Comparison of ENCODE assay signal across 3 cellular contexts in the genomic region with DNA sequence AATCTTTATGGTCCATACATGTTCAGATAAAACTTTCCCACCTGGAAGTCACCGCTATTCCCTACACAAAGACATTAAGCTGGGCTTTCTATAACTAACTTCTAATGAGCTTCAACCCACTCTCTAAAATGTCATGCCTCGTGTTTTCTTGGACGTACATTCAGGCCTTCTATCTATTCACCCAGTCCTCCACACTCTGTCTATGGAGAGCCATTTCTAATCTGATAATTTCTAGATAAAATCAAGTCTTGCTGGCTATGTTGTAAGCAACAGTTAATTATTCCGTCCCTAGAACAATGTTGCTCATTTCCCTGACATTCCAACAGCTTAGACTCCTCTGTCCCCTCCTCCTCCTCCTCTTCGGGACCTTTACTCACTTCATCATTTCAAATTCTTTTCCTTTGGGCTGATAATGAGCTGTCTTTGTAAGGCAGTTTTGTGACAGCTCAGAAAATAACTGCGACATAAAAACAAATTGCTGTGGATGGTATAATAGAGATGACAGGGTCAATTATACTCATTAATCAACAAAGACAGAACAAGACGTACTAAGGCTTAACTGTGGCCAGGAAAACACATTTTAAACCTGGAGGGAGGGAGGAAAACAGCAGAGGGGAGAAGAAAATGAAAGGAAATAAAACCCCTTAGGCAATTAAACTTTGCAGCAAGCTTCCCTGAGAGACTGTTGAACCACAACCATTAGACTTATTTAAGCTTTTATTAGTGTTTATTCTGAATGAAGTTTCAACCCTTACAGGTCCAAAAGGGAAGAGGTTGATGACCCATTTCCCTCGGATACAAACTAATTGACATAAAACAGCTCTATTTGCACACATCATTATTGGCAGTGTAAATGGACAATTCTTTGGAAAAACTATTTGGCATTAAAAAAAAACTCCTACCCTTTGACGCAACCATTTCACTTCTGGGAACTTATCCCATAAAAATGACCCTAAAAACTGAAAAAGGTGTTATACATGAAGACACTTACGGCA.
A peak's percentile ranks its signal among the peaks of the same experiment; 100 is the strongest.
TF ChIP-seq lines count a peak whose summit lies in the region.

No MANE protein-coding gene starts in this region.

TF ChIP-seq in liver, 16 proteins besides CTCF, POLR2A, EP300 and RAD21 (continues in another document):
- TF ChIP-seq SP1 (IDR thresholded peaks at IDR 0.05), result peak; percentile 53
- TF ChIP-seq NR2F2 (IDR thresholded peaks at IDR 0.05), result peak; percentile 47
- TF ChIP-seq, protein P1, sequence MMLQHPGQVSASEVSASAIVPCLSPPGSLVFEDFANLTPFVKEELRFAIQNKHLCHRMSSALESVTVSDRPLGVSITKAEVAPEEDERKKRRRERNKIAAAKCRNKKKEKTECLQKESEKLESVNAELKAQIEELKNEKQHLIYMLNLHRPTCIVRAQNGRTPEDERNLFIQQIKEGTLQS (IDR thresholded peaks at IDR 0.05), result no peak
- TF ChIP-seq TAF1 (conservative IDR thresholded peaks at IDR 0.05), result no peak
- peak; percentile 26 for TF ChIP-seq FOXA1 (IDR thresholded peaks at IDR 0.05)
- TF ChIP-seq YY1 (IDR thresholded peaks at IDR 0.05), result no peak
- TF ChIP-seq, protein P2, sequence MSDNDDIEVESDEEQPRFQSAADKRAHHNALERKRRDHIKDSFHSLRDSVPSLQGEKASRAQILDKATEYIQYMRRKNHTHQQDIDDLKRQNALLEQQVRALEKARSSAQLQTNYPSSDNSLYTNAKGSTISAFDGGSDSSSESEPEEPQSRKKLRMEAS (IDR thresholded peaks at IDR 0.05), result no peak
- TF ChIP-seq, protein P3, sequence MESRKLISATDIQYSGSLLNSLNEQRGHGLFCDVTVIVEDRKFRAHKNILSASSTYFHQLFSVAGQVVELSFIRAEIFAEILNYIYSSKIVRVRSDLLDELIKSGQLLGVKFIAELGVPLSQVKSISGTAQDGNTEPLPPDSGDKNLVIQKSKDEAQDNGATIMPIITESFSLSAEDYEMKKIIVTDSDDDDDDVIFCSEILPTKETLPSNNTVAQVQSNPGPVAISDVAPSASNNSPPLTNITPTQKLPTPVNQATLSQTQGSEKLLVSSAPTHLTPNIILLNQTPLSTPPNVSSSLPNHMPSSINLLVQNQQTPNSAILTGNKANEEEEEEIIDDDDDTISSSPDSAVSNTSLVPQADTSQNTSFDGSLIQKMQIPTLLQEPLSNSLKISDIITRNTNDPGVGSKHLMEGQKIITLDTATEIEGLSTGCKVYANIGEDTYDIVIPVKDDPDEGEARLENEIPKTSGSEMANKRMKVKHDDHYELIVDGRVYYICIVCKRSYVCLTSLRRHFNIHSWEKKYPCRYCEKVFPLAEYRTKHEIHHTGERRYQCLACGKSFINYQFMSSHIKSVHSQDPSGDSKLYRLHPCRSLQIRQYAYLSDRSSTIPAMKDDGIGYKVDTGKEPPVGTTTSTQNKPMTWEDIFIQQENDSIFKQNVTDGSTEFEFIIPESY (IDR thresholded peaks at IDR 0.05), result peak; percentile 26
- TF ChIP-seq RXRA (IDR thresholded peaks at IDR 0.05), result peak; percentile 68 to 83
- TF ChIP-seq HNF4G (IDR thresholded peaks at IDR 0.05), result no peak
- TF ChIP-seq, protein P4, sequence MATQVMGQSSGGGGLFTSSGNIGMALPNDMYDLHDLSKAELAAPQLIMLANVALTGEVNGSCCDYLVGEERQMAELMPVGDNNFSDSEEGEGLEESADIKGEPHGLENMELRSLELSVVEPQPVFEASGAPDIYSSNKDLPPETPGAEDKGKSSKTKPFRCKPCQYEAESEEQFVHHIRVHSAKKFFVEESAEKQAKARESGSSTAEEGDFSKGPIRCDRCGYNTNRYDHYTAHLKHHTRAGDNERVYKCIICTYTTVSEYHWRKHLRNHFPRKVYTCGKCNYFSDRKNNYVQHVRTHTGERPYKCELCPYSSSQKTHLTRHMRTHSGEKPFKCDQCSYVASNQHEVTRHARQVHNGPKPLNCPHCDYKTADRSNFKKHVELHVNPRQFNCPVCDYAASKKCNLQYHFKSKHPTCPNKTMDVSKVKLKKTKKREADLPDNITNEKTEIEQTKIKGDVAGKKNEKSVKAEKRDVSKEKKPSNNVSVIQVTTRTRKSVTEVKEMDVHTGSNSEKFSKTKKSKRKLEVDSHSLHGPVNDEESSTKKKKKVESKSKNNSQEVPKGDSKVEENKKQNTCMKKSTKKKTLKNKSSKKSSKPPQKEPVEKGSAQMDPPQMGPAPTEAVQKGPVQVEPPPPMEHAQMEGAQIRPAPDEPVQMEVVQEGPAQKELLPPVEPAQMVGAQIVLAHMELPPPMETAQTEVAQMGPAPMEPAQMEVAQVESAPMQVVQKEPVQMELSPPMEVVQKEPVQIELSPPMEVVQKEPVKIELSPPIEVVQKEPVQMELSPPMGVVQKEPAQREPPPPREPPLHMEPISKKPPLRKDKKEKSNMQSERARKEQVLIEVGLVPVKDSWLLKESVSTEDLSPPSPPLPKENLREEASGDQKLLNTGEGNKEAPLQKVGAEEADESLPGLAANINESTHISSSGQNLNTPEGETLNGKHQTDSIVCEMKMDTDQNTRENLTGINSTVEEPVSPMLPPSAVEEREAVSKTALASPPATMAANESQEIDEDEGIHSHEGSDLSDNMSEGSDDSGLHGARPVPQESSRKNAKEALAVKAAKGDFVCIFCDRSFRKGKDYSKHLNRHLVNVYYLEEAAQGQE (IDR thresholded peaks at IDR 0.05), result peak; percentile 26
- TF ChIP-seq GABPA (IDR thresholded peaks at IDR 0.05 in 1 of 2, conservative IDR thresholded peaks at IDR 0.05 in 1 of 2), result no peak
- TF ChIP-seq JUND (IDR thresholded peaks at IDR 0.05), result peak in 1 of 2 donors; percentile 16
- peak; percentile 20 for TF ChIP-seq FOXA2 (IDR thresholded peaks at IDR 0.05)
- peak; percentile 31 to 74 for TF ChIP-seq HNF4A (conservative IDR thresholded peaks at IDR 0.05)

TF ChIP-seq in HepG2, 621 proteins besides CTCF, POLR2A, EP300 and RAD21 (continues in another document):
- TF ChIP-seq, protein P5, sequence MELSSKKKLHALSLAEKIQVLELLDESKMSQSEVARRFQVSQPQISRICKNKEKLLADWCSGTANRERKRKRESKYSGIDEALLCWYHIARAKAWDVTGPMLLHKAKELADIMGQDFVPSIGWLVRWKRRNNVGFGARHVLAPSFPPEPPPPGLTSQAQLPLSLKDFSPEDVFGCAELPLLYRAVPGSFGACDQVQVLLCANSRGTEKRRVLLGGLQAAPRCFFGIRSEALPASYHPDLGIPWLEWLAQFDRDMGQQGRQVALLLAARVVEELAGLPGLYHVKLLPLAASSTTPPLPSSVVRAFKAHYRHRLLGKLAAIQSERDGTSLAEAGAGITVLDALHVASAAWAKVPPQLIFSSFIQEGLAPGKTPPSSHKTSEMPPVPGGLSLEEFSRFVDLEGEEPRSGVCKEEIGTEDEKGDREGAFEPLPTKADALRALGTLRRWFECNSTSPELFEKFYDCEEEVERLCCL (CRISPR knock-in tag; IDR thresholded peaks at IDR 0.05; ENCODE audit: borderline replicate concordance), result no peak
- TF ChIP-seq, protein P6, sequence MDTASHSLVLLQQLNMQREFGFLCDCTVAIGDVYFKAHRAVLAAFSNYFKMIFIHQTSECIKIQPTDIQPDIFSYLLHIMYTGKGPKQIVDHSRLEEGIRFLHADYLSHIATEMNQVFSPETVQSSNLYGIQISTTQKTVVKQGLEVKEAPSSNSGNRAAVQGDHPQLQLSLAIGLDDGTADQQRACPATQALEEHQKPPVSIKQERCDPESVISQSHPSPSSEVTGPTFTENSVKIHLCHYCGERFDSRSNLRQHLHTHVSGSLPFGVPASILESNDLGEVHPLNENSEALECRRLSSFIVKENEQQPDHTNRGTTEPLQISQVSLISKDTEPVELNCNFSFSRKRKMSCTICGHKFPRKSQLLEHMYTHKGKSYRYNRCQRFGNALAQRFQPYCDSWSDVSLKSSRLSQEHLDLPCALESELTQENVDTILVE (CRISPR knock-in tag; IDR thresholded peaks at IDR 0.05), result no peak
- TF ChIP-seq ZNF136 (CRISPR knock-in tag; IDR thresholded peaks at IDR 0.05; ENCODE audit: low read depth) (no peak), KDM2A (CRISPR knock-in tag; IDR thresholded peaks at IDR 0.05; ENCODE audit: borderline replicate concordance, low read depth) (no peak), ZNF607 (CRISPR knock-in tag; IDR thresholded peaks at IDR 0.05; ENCODE audit: borderline replicate concordance) (no peak), TEAD2 (CRISPR knock-in tag; IDR thresholded peaks at IDR 0.05) (no peak), KMT2B (CRISPR knock-in tag; IDR thresholded peaks at IDR 0.05) (no peak), RXRB (CRISPR knock-in tag; IDR thresholded peaks at IDR 0.05; ENCODE audit: borderline replicate concordance) (no peak)
- TF ChIP-seq, protein P7, sequence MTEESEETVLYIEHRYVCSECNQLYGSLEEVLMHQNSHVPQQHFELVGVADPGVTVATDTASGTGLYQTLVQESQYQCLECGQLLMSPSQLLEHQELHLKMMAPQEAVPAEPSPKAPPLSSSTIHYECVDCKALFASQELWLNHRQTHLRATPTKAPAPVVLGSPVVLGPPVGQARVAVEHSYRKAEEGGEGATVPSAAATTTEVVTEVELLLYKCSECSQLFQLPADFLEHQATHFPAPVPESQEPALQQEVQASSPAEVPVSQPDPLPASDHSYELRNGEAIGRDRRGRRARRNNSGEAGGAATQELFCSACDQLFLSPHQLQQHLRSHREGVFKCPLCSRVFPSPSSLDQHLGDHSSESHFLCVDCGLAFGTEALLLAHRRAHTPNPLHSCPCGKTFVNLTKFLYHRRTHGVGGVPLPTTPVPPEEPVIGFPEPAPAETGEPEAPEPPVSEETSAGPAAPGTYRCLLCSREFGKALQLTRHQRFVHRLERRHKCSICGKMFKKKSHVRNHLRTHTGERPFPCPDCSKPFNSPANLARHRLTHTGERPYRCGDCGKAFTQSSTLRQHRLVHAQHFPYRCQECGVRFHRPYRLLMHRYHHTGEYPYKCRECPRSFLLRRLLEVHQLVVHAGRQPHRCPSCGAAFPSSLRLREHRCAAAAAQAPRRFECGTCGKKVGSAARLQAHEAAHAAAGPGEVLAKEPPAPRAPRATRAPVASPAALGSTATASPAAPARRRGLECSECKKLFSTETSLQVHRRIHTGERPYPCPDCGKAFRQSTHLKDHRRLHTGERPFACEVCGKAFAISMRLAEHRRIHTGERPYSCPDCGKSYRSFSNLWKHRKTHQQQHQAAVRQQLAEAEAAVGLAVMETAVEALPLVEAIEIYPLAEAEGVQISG (CRISPR knock-in tag; IDR thresholded peaks at IDR 0.05), result no peak
- TF ChIP-seq, protein P8, sequence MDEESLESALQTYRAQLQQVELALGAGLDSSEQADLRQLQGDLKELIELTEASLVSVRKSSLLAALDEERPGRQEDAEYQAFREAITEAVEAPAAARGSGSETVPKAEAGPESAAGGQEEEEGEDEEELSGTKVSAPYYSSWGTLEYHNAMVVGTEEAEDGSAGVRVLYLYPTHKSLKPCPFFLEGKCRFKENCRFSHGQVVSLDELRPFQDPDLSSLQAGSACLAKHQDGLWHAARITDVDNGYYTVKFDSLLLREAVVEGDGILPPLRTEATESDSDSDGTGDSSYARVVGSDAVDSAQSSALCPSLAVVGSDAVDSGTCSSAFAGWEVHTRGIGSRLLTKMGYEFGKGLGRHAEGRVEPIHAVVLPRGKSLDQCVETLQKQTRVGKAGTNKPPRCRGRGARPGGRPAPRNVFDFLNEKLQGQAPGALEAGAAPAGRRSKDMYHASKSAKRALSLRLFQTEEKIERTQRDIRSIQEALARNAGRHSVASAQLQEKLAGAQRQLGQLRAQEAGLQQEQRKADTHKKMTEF (CRISPR knock-in tag; IDR thresholded peaks at IDR 0.05), result no peak

TF ChIP-seq in GM12878, 131 proteins besides CTCF, POLR2A, EP300 and RAD21:
- no peak for TF ChIP-seq RB1 (IDR thresholded peaks at IDR 0.05; ENCODE audit: borderline replicate concordance)
